In genomic region chr10:110864662-110865140, GRCh38 we compare ENCODE assay signal across 1 cellular context.
A peak's percentile ranks its signal among the peaks of the same experiment; 100 is the strongest.
TF ChIP-seq lines count a peak whose summit lies in the region.

No MANE protein-coding gene starts in this region.

TF ChIP-seq in GM12878, 131 proteins besides CTCF, POLR2A, EP300 and RAD21 (continued from another document):
- TF ChIP-seq ZNF687 (IDR thresholded peaks at IDR 0.05), result peak; percentile 90
- no peak; the same call in none of the 2 replicates for TF ChIP-seq NR2F1 (conservative IDR thresholded peaks at IDR 0.05)
- peak; percentile 79; the same call in 1 of the 2 replicates for TF ChIP-seq NBN (IDR thresholded peaks at IDR 0.05)
- TF ChIP-seq ETV6 (conservative IDR thresholded peaks at IDR 0.05 in 1 of 2, IDR thresholded peaks at IDR 0.05 in 1 of 2; ENCODE audit: borderline replicate concordance in 1 of 2, low read depth in 1 of 2), result peak in 1 of 2 experiments; percentile 61; a peak in 1 of 4 replicates
- TF ChIP-seq PBX3 (IDR thresholded peaks at IDR 0.05; ENCODE audit: insufficient replicate concordance, low read depth, low read length), result peak; percentile 97
- TF ChIP-seq JUNB (IDR thresholded peaks at IDR 0.05), result no peak; the same call in 1 of the 2 replicates
- no peak; the same call in 1 of the 2 replicates for TF ChIP-seq BMI1 (IDR thresholded peaks at IDR 0.05; ENCODE audit: borderline replicate concordance)
- TF ChIP-seq TAF1 (IDR thresholded peaks at IDR 0.05; ENCODE audit: borderline replicate concordance, low read depth, low read length), result no peak
- TF ChIP-seq ZBTB33 (IDR thresholded peaks at IDR 0.05), result no peak
- TF ChIP-seq KLF5 (IDR thresholded peaks at IDR 0.05; ENCODE audit: partially characterized antibody), result peak; percentile 93
- TF ChIP-seq RBBP5 (conservative IDR thresholded peaks at IDR 0.05), result no peak
- no peak for TF ChIP-seq NFXL1 (IDR thresholded peaks at IDR 0.05; ENCODE audit: borderline replicate concordance)
- 0 out of 2 replicates have a peak, but pooled peaks have one; percentile 58 for TF ChIP-seq IRF4 (IDR thresholded peaks at IDR 0.05; ENCODE audit: low read depth, low read length)
- TF ChIP-seq CREB1 (IDR thresholded peaks at IDR 0.05; ENCODE audit: low read depth), result peak; percentile 72
- no peak for TF ChIP-seq FOS (IDR thresholded peaks at IDR 0.05; ENCODE audit: borderline replicate concordance, extremely low read depth, insufficient read length)
- peak; percentile 93 for TF ChIP-seq ZNF384 (IDR thresholded peaks at IDR 0.05; ENCODE audit: borderline replicate concordance, low read depth, low read length)
